Comparison of ENCODE assay signal across 8 cellular contexts in the genomic region with DNA sequence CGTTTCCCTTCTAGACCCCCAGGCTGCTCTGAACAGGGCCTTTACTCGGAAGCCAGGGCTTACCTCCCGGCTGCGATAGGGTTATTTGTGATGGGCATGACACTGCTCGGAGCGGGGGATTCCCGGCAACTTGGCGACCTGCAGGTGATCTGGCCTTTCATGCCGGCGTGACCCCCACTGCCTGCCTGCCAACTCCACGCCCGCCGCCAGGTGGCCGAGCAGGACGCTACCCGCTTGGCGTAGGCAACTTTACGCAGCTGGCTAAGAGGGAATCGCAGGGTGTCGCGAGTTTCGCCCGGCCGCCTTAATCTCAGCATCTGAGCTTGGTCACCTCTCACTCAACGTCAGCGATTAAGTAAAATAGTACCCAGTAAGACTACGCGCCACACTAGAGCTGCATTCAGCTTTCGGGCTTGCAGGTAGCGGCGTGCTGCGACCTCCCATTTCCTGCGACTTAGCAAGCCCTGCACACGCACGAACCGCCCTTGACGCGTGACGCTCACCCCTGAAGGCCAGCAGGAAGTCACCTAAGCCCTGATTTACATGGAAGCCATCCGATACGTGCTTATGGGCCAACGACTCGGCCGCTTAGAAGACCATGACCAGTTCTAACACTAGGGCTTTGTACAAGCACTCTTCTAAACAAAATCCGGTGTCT. TPM values are rescaled to one million over a fixed set of nuclear protein-coding genes. Genes with fewer than 3 reads are reported as not detected.
DNase-seq lines count a peak whose midpoint lies in the region; ATAC-seq and TF ChIP-seq lines count a peak whose summit lies in the region.

No MANE protein-coding gene starts in this region.

- ATAC-seq in GM19023 (IDR thresholded peaks at IDR 0.05; ENCODE audit: unreplicated experiment): peak; percentile 49
- peak; percentile 40 for ATAC-seq in HG03196 (IDR thresholded peaks at IDR 0.05; ENCODE audit: unreplicated experiment)
- ATAC-seq in lung (ENCODE audit: insufficient read depth, low FRiP score): peak; percentile 59

- 0% methylated on average over 45 of the region's 45 CpGs for WGBS in lung, 2 donors

- H3K9me3 ChIP-seq in BE2C (no peaks in the 10 kb centered on the region), lung (ENCODE audit: control insufficient read depth in 2 of 2, insufficient read depth in 1 of 2, low read length in 1 of 2) (no peaks in the 10 kb centered on the region)

- H3K36me3 ChIP-seq in BE2C (no peaks in the 10 kb centered on the region), lung (ENCODE audit: control insufficient read depth in 2 of 2, insufficient read depth in 2 of 2, low read length in 2 of 2) (no peaks in the 10 kb centered on the region)

- H3K27ac ChIP-seq in dorsolateral prefrontal cortex (peak overlapping the region; percentile 51 to 98 (median 89)), lung (ENCODE audit: low read depth in 1 of 2, low read length in 1 of 2) (peak overlapping the region; percentile 95 to 98)

- H3K4me3 ChIP-seq in BE2C (ENCODE audit: low read depth, low read length): peak overlapping the region; percentile 98
- H3K4me3 ChIP-seq in dorsolateral prefrontal cortex: peak overlapping the region; percentile 71 to 98 (median 86)
- H3K4me3 ChIP-seq in lung: peak overlapping the region; percentile 70

- DNase-seq in BE2C (peak; percentile 88), NCI-H510A (lab: John Stamatoyannopoulos, UW) (peak; percentile 83), dorsolateral prefrontal cortex (peak; percentile 55 to 82 (median 73)), lung (ENCODE audit: low spot score) (peak; percentile 89)
- DNase-seq in activated CD4-positive, alpha-beta T cell treated with anti-CD3 and anti-CD28 coated beads, Interleukin-2, amount 50 U/mL, for 4 hours: peak; percentile 82 to 83
- peak; percentile 72 to 77 (median 74) for DNase-seq in stimulated activated CD4-positive, alpha-beta T cell treated with anti-CD3 and anti-CD28 coated beads, TNF-alpha, amount 100 ng/mL, for 4 hours (ENCODE audit: low read depth in 3 of 3)

- TF ChIP-seq CTCF in BE2C (IDR thresholded peaks at IDR 0.05; ENCODE audit: low read depth, low read length) (peak; percentile 75), dorsolateral prefrontal cortex (IDR thresholded peaks at IDR 0.05 in 54 of 56, conservative IDR thresholded peaks at IDR 0.05 in 2 of 56; ENCODE audit: low read depth in 1 of 56, partially characterized antibody in 56 of 56) (peak; percentile 23 to 81 (median 68)), lung (IDR thresholded peaks at IDR 0.05; ENCODE audit: control extremely low read depth, extremely low read depth) (peak; percentile 54)

- H3K4me1 ChIP-seq in BE2C: no peaks in the 10 kb centered on the region
- H3K4me1 ChIP-seq in lung (ENCODE audit: control insufficient read depth in 2 of 2, insufficient read depth in 2 of 2, low read length in 2 of 2): peaks cover 0 to 6% of the 10 kb centered on the region in 2 donors

- intact Hi-C loops in dorsolateral prefrontal cortex (cut with DNase I): loop anchor here (2.0 to 10.0 kb wide), 2 partner anchors 33 to 225 kb away; a partner anchor contains a TSS

- no peaks in the 10 kb centered on the region for H3K27me3 ChIP-seq in BE2C
- H3K27me3 ChIP-seq in dorsolateral prefrontal cortex: no peaks in the 10 kb centered on the region
- H3K27me3 ChIP-seq in lung (ENCODE audit: control insufficient read depth, insufficient read depth): no peaks in the 10 kb centered on the region

RNA-seq across cellular contexts. Expression of a gene that starts 33.3 kb away (rescaled TPM):
- polyA plus RNA-seq in BE2C (2012; ENCODE audit: insufficient read depth, insufficient read length, low read depth): 117 TPM
- total RNA-seq in dorsolateral prefrontal cortex (10 to 100 TPM; 27.9 to 83.0 (median 52.0) TPM), lung (10 to 100 TPM; 39.5 to 52.8 TPM)
- polyA plus RNA-seq in lung: 10 to 100 TPM; 14.8 to 21.6 TPM

RNA-seq across cellular contexts. Expression of a gene that starts 33.5 kb away (rescaled TPM):
- 7.1 TPM for polyA plus RNA-seq in BE2C (2012; ENCODE audit: insufficient read depth, insufficient read length, low read depth)
- total RNA-seq in dorsolateral prefrontal cortex (1 to 10 TPM in 118 of 120 experiments, under 1 TPM in 2; 0.86 to 6.0 (median 2.5) TPM), lung (1 to 10 TPM in 1 of 2 donors, under 1 TPM in 1; 0.55 to 2.4 TPM)
- under 1 TPM; 0.71 to 0.87 TPM for polyA plus RNA-seq in lung

RNA-seq across cellular contexts. Expression of a gene that starts 44.0 kb away (rescaled TPM):
- not detected for polyA plus RNA-seq in BE2C (2012; ENCODE audit: insufficient read depth, insufficient read length, low read depth)
- total RNA-seq in dorsolateral prefrontal cortex (not detected), lung (1 to 10 TPM in 1 of 2 donors, under 1 TPM in 1; 0.80 to 1.3 TPM)
- under 1 TPM; 0.27 to 0.61 TPM for polyA plus RNA-seq in lung

Comparison
In these comparisons a context has a peak if more than half of its experiments do, and no peak if none do; other contexts are left out.
1. Peak in every context shown above with its lines: DNase-seq, ATAC-seq, H3K4me3 ChIP-seq and H3K27ac ChIP-seq.